Comparison of ENCODE assay signal across 16 cellular contexts in genomic region chr21:44391345-44392091, GRCh38. TPM values are rescaled to one million over a fixed set of nuclear protein-coding genes. Genes with fewer than 3 reads are reported as not detected.
A peak's percentile ranks its signal among the peaks of the same experiment; 100 is the strongest.
DNase-seq lines count a peak whose midpoint lies in the region; ATAC-seq and TF ChIP-seq lines count a peak whose summit lies in the region.
"Had no signal": no experiment of that assay in that cellular context is flagged by ENCODE, and none has a peak within 500 bp of the region (broad histone marks: within the 10 kb centered on the region; RNA-seq: fewer than 3 reads in every experiment).

No MANE protein-coding gene starts in this region.

- no peaks in the 10 kb centered on the region for H3K27me3 Mint-ChIP-seq in stimulated activated naive B cell treated with anti-CD40 and anti-IgM and Interleukin-4, amounts not matched to agents 10 μg/mL and 1 μg/mL and 100 μg/mL, for 72 hours
- H3K27me3 Mint-ChIP-seq: activated CD4-positive, alpha-beta T cell treated with anti-CD3 and anti-CD28 coated beads, Interleukin-2, amount 10 ng/mL, durations not matched to agents 24 days and 14 days; CD8-positive, alpha-beta memory T cell had no signal

- intact Hi-C loops in OCI-LY7 (cut with micrococcal nuclease; ENCODE audit: unreplicated experiment): no loop called here

- H3K4me2 ChIP-seq in OCI-LY7 (ENCODE audit: low read length): no peak overlapping the region

- peaks cover 3 to 11% of the 10 kb centered on the region in 2 donors for H3K4me1 Mint-ChIP-seq in stimulated activated naive B cell treated with anti-CD40 and anti-IgM and Interleukin-4, amounts not matched to agents 10 μg/mL and 1 μg/mL and 100 μg/mL, for 72 hours
- H3K4me1 Mint-ChIP-seq: CD8-positive, alpha-beta memory T cell had no signal

- no peaks in the 10 kb centered on the region for H3K27me3 ChIP-seq in right atrium auricular region

- H3K9me3 ChIP-seq in OCI-LY7 (ENCODE audit: low read length): peaks cover 9% of the 10 kb centered on the region
- H3K9me3 ChIP-seq in right atrium auricular region: peaks cover 0 to 28% of the 10 kb centered on the region in 2 donors

- peak in 44 of 76 experiments; percentile 9 to 49 (median 29) for DNase-seq in HUDEP-2 (lab: John Stamatoyannopoulos, UW; ENCODE audit: unreplicated experiment in 76 of 76)
- peak; percentile 18 for DNase-seq in OCI-LY7 (ENCODE audit: low spot score)
- peak; percentile 64 for DNase-seq in right atrium auricular region (ENCODE audit: low spot score)
- no peak for DNase-seq in stimulated activated naive B cell treated with anti-CD40 and anti-IgM and Interleukin-4, amounts not matched to agents 10 μg/mL and 1 μg/mL and 100 μg/mL, for 72 hours
- DNase-seq: activated CD4-positive, alpha-beta T cell treated with anti-CD3 and anti-CD28 coated beads, Interleukin-2, amount 10 ng/mL, durations not matched to agents 24 days and 14 days; activated gamma-delta T cell treated with Interleukin-2 at 50 U/mL for 16 hours; CD8-positive, alpha-beta memory T cell; hypothalamus; NCI-H1417 treated with DMSO at 0.1 percent for 48 hours; stimulated activated naive CD4-positive, alpha-beta T cell; SW 1271 had no signal

- no peaks in the 10 kb centered on the region for H3K4me1 ChIP-seq in OCI-LY7 (ENCODE audit: insufficient read depth, low read length, poor library complexity, severe bottlenecking)
- no peaks in the 10 kb centered on the region for H3K4me1 ChIP-seq in right atrium auricular region
- H3K4me1 ChIP-seq: parathyroid adenoma had no signal

- H3K27ac Mint-ChIP-seq in stimulated activated naive B cell treated with anti-CD40 and anti-IgM and Interleukin-4, amounts not matched to agents 10 μg/mL and 1 μg/mL and 100 μg/mL, for 72 hours: no peak overlapping the region
- H3K27ac Mint-ChIP-seq: activated CD4-positive, alpha-beta T cell treated with anti-CD3 and anti-CD28 coated beads, Interleukin-2, amount 10 ng/mL, durations not matched to agents 24 days and 14 days; CD8-positive, alpha-beta memory T cell had no signal

- no TSS peak for BruUV-seq in OCI-LY7 (replicated peaks; lab: Mats Ljungman, UMichigan)

- peaks cover 0 to 2% of the 10 kb centered on the region in 2 donors for H3K9me3 Mint-ChIP-seq in stimulated activated naive B cell treated with anti-CD40 and anti-IgM and Interleukin-4, amounts not matched to agents 10 μg/mL and 1 μg/mL and 100 μg/mL, for 72 hours

- H3K4me3 Mint-ChIP-seq in stimulated activated naive B cell treated with anti-CD40 and anti-IgM and Interleukin-4, amounts not matched to agents 10 μg/mL and 1 μg/mL and 100 μg/mL, for 72 hours: no peak overlapping the region
- H3K4me3 Mint-ChIP-seq: activated CD4-positive, alpha-beta T cell treated with anti-CD3 and anti-CD28 coated beads, Interleukin-2, amount 10 ng/mL, durations not matched to agents 24 days and 14 days; CD8-positive, alpha-beta memory T cell had no signal

- H3K36me3 Mint-ChIP-seq in stimulated activated naive B cell treated with anti-CD40 and anti-IgM and Interleukin-4, amounts not matched to agents 10 μg/mL and 1 μg/mL and 100 μg/mL, for 72 hours: no peaks in the 10 kb centered on the region
- H3K36me3 Mint-ChIP-seq: CD8-positive, alpha-beta memory T cell had no signal

- H3K4me3 ChIP-seq in OCI-LY7 (ENCODE audit: low read depth, low read length, poor library complexity, severe bottlenecking): no peak overlapping the region
- no peak overlapping the region for H3K4me3 ChIP-seq in right atrium auricular region

- H3K36me3 ChIP-seq in OCI-LY7 (ENCODE audit: insufficient read depth, low read length) (no peaks in the 10 kb centered on the region), right atrium auricular region (no peaks in the 10 kb centered on the region)

- H3K79me2 ChIP-seq in OCI-LY7 (ENCODE audit: insufficient read depth, low read depth, low read length): no peaks in the 10 kb centered on the region
- H3K79me2 ChIP-seq: parathyroid adenoma had no signal

- H4K20me1 ChIP-seq in OCI-LY7 (ENCODE audit: insufficient read depth, low read length): no peaks in the 10 kb centered on the region

- CTCF ChIA-PET in OCI-LY7 (lab: Charles Lee; ENCODE audit: unreplicated experiment): no interaction called here

- TF ChIP-seq CTCF in OCI-LY7 (conservative IDR thresholded peaks at IDR 0.05; ENCODE audit: low read length): no peak
- no peak for TF ChIP-seq CTCF in right atrium auricular region (IDR thresholded peaks at IDR 0.05)

- H3K27ac ChIP-seq in OCI-LY7 (ENCODE audit: low read depth, low read length, poor library complexity, severe bottlenecking) (no peak overlapping the region), right atrium auricular region (no peak overlapping the region)
- H3K27ac ChIP-seq: parathyroid adenoma had no signal

- ATAC-seq in stimulated activated naive B cell treated with anti-CD40 and anti-IgM and Interleukin-4, amounts not matched to agents 10 μg/mL and 1 μg/mL and 100 μg/mL, for 72 hours (replicated peaks): peak; percentile 42 to 60
- no peak for ATAC-seq in HG03175 (IDR thresholded peaks at IDR 0.05; ENCODE audit: unreplicated experiment)
- ATAC-seq in activated CD4-positive, CD25-positive, alpha-beta regulatory T cell treated with anti-CD3 and anti-CD28 coated beads, Interleukin-2, amount 50 U/mL, for 24 hours: no peak
- no peak for ATAC-seq in HG02981 (IDR thresholded peaks at IDR 0.05; ENCODE audit: unreplicated experiment)

- H3K9me2 ChIP-seq in OCI-LY7 (ENCODE audit: insufficient read depth, low read length): no peaks in the 10 kb centered on the region

- 0 out of 2 replicates have a peak overlapping the region, but pooled peaks have one; percentile 21 for H2AFZ ChIP-seq in OCI-LY7 (ENCODE audit: low read length)
- H2AFZ ChIP-seq: parathyroid adenoma had no signal

- POLR2A ChIA-PET in OCI-LY7 (lab: Charles Lee): no interaction called here

RNA-seq across cellular contexts. Expression of gene TRPM2, which starts 38.1 kb away (rescaled TPM):
- total RNA-seq in OCI-LY7 (2014; rRNA removed; shearing (Covaris generic)): 1.8 and 2.8 TPM in 2 replicates
- 3.8 and 7.1 TPM in 2 replicates for total RNA-seq in OCI-LY7 (2022)
- total RNA-seq in right atrium auricular region: under 1 TPM; 0.75 to 0.89 TPM
- total RNA-seq: HT-29 had no signal

RNA-seq across cellular contexts. Expression of gene CFAP410, which starts 52.3 kb away (rescaled TPM):
- total RNA-seq in OCI-LY7 (2014; rRNA removed; shearing (Covaris generic)): 11.9 and 20.6 TPM in 2 replicates
- total RNA-seq in OCI-LY7 (2022) (15.0 and 15.1 TPM in 2 replicates), right atrium auricular region (10 to 100 TPM; 21.4 to 23.2 TPM)

Comparison
In these comparisons a context has a peak if more than half of its experiments do, and no peak if none do; other contexts are left out.
1. ATAC-seq: peak in stimulated activated naive B cell treated with anti-CD40 and anti-IgM and Interleukin-4, amounts not matched to agents 10 μg/mL and 1 μg/mL and 100 μg/mL, for 72 hours (2 of 2); none in HG03175 (single experiment), activated CD4-positive, CD25-positive, alpha-beta regulatory T cell treated with anti-CD3 and anti-CD28 coated beads, Interleukin-2, amount 50 U/mL, for 24 hours (0 of 2) and HG02981 (single experiment).